Comparison of ENCODE assay signal across 14 cellular contexts in the genomic region with DNA sequence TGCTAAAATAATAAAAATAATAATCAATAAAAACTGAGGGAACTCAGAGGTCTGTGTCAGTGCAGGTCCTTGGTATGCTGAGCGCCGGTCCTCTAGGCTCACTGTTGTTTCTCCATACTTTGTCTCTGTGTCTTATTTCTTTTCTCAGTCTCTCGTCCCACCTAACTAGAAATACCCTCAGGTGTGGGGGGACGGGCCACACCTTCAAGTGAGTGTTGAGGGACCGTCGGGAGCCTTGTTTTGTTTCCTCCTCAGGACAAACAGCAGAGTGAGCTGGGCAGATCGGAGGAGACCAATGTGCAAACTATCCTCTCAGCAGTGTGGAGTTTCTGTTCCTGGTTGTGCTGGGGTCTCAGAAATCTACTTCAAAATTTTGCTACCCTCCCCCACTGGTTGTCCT. TPM values are rescaled to one million over a fixed set of nuclear protein-coding genes. Genes with fewer than 3 reads are reported as not detected.
DNase-seq lines count a peak whose midpoint lies in the region; TF ChIP-seq lines count a peak whose summit lies in the region.
"Not testable (repeated sequence)": the region's sequence is repeated elsewhere in the genome, so short reads cannot be mapped to it uniquely, and the experiment has no call there.
"Had no signal": no experiment of that assay in that cellular context is flagged by ENCODE, and none has a peak within 500 bp of the region (broad histone marks: within the 10 kb centered on the region; RNA-seq: fewer than 3 reads in every experiment).

No MANE protein-coding gene starts in this region.

- H3K9me3 Mint-ChIP-seq in activated CD4-positive, alpha-beta T cell treated with anti-CD3 and anti-CD28 coated beads, Interleukin-2, amount 10 ng/mL, durations not matched to agents 24 days and 14 days: not testable (repeated sequence)

- peaks cover 0 to 20% (median 2%) of the 10 kb centered on the region in 4 donors for H3K27me3 ChIP-seq in esophagus muscularis mucosa

- not testable (repeated sequence) for H3K4me1 Mint-ChIP-seq in activated CD4-positive, alpha-beta T cell treated with anti-CD3 and anti-CD28 coated beads, Interleukin-2, amount 10 ng/mL, durations not matched to agents 24 days and 14 days

- TF ChIP-seq EP300 in esophagus muscularis mucosa (IDR thresholded peaks at IDR 0.05): not testable (repeated sequence)

- H3K27ac Mint-ChIP-seq in activated CD4-positive, alpha-beta T cell treated with anti-CD3 and anti-CD28 coated beads, Interleukin-2, amount 10 ng/mL, durations not matched to agents 24 days and 14 days: not testable (repeated sequence)

- WGBS in esophagus muscularis mucosa: 79% methylated on average over 7 of the region's 7 CpGs

- TF ChIP-seq POLR2A in esophagus muscularis mucosa (IDR thresholded peaks at IDR 0.05; ENCODE audit: low read depth): not testable (repeated sequence)

- not testable (repeated sequence) for H3K9me3 ChIP-seq in esophagus muscularis mucosa

- TF ChIP-seq CTCF in esophagus muscularis mucosa (IDR thresholded peaks at IDR 0.05): not testable (repeated sequence)

- H3K27me3 Mint-ChIP-seq in activated CD4-positive, alpha-beta T cell treated with anti-CD3 and anti-CD28 coated beads, Interleukin-2, amount 10 ng/mL, durations not matched to agents 24 days and 14 days: not testable (repeated sequence)

- H3K4me3 Mint-ChIP-seq in activated CD4-positive, alpha-beta T cell treated with anti-CD3 and anti-CD28 coated beads, Interleukin-2, amount 10 ng/mL, durations not matched to agents 24 days and 14 days: not testable (repeated sequence)

- not testable (repeated sequence) for H3K36me3 ChIP-seq in esophagus muscularis mucosa

- H3K27ac ChIP-seq in esophagus muscularis mucosa (replicated peaks in 1 of 4): not testable (repeated sequence)

- not testable (repeated sequence) for H3K4me3 ChIP-seq in esophagus muscularis mucosa

- peak; percentile 42 for DNase-seq in activated CD4-positive, alpha-beta T cell treated with anti-CD3 and anti-CD28 coated beads, Interleukin-2, amount 10 ng/mL, durations not matched to agents 24 days and 14 days
- DNase-seq in esophagus muscularis mucosa (ENCODE audit: extremely low spot score) (peak; percentile 86), medulla oblongata (ENCODE audit: extremely low spot score) (peak; percentile 0)

- H3K36me3 Mint-ChIP-seq in activated CD4-positive, alpha-beta T cell treated with anti-CD3 and anti-CD28 coated beads, Interleukin-2, amount 10 ng/mL, durations not matched to agents 24 days and 14 days (ENCODE audit: low read depth): not testable (repeated sequence)

- intact Hi-C loops in activated CD4-positive, alpha-beta T cell treated with anti-CD3 and anti-CD28 coated beads, Interleukin-2, amount 10 ng/mL, durations not matched to agents 24 days and 14 days (cut with micrococcal nuclease); esophagus muscularis mucosa (cut with DNase I): not testable (repeated sequence)

- H3K4me1 ChIP-seq in esophagus muscularis mucosa: not testable (repeated sequence)

RNA-seq across cellular contexts. Expression of a gene that starts 46.3 kb away (rescaled TPM):
- total RNA-seq in activated CD4-positive, alpha-beta T cell treated with anti-CD3 and anti-CD28 coated beads, Interleukin-2, amount 10 ng/mL, durations not matched to agents 24 days and 14 days: not detected in 2 replicates
- not detected for total RNA-seq in esophagus muscularis mucosa
- total RNA-seq: A172; A673; B cell; Caco-2; Calu3; CD4-positive, alpha-beta memory T cell; CD4-positive, alpha-beta T cell; CD4-positive, CD25-positive, alpha-beta regulatory T cell; CD8-positive, alpha-beta memory T cell; CD8-positive, alpha-beta T cell; Daoy had no signal

Comparison
In these comparisons a context has a peak if more than half of its experiments do, and no peak if none do; other contexts are left out.
1. DNase-seq: peak in every context shown above with its lines; median percentile 86 in esophagus muscularis mucosa; 42 in activated CD4-positive, alpha-beta T cell treated with anti-CD3 and anti-CD28 coated beads, Interleukin-2, amount 10 ng/mL, durations not matched to agents 24 days and 14 days; 0 in medulla oblongata.